In the genomic region with DNA sequence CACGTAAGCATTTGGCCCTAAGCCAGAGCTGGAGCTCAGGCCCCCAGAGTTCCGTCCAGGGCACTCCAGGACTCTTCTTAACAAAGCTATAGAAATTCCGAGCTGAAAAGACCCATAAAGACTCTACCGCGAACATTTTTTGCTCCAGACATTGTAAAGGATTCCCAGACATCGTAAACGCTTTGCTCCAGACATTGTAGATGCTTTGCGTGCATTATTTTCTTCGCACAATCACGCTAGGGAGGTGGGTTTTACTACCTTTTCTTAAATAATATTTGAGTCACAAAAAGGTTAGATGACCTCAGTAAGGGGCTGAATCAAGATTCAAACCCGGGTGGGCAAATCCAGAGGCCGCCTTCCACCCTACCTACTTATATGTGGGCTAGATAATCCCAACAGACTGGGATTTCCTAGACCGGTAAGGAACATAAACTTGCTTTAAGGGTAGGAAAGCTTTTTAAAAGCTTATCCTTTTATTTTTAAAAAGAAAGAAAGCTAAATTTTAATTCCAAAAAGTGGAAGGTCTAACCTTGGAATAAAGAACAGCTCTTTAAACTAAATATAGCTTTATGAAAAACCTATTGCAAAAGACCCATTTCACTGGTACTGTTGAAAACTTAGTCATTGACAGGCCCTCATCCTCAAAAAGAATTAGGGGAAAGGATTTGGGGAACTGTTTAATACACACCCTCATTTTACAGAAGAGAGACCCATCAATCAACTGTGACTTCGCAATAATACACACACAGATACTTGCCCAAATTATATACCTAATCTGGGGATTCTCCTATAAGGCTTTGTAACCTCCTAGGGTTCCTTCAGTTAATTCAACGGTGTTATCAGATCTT, we compare ENCODE assay signal across 8 cellular contexts. TPM values are rescaled to one million over a fixed set of nuclear protein-coding genes. Genes with fewer than 3 reads are reported as not detected.
DNase-seq lines count a peak whose midpoint lies in the region; ATAC-seq, FAIRE-seq and TF ChIP-seq lines count a peak whose summit lies in the region.

No MANE protein-coding gene starts in this region.

- H3K36me3 ChIP-seq in astrocyte (ENCODE audit: insufficient read depth, low read length) (no peaks in the 10 kb centered on the region), tibial artery (no peaks in the 10 kb centered on the region)

- H3K27ac Mint-ChIP-seq in astrocyte (ENCODE audit: unreplicated experiment): peak overlapping the region; percentile 94

- H3K4me3 ChIP-seq in astrocyte (ENCODE audit: insufficient read depth, low read depth, low read length) (peak overlapping the region; percentile 80), tibial artery (peak overlapping the region; percentile 84 to 98)

- peak overlapping the region; percentile 89 for H3K4me2 ChIP-seq in astrocyte (ENCODE audit: low read length)

- DNase-seq in CD1c-positive myeloid dendritic cell (ENCODE audit: extremely low spot score) (peak; percentile 80), LHCN-M2 (ENCODE audit: low read depth) (peak; percentile 65), astrocyte (ENCODE audit: low read depth) (no peak), tibial artery (no peak), NK-92 (lab: John Stamatoyannopoulos, UW; ENCODE audit: unreplicated experiment) (no peak), hepatic stellate cell (ENCODE audit: low spot score) (no peak)

- H3K4me1 ChIP-seq in astrocyte (ENCODE audit: insufficient read depth, low read length): peaks cover 36% of the 10 kb centered on the region
- peaks cover 0 to 64% (median 49%) of the 10 kb centered on the region in 4 donors for H3K4me1 ChIP-seq in tibial artery

- no peaks in the 10 kb centered on the region for H3K9me3 ChIP-seq in astrocyte (ENCODE audit: insufficient read depth, low read depth, low read length)
- H3K9me3 ChIP-seq in tibial artery: no peaks in the 10 kb centered on the region

- H3K79me2 ChIP-seq in astrocyte (ENCODE audit: insufficient read depth, low read length): peaks cover 29% of the 10 kb centered on the region

- peak overlapping the region; percentile 92 for H3K4me3 Mint-ChIP-seq in astrocyte (ENCODE audit: unreplicated experiment)

- peaks cover 4% of the 10 kb centered on the region for H3K36me3 Mint-ChIP-seq in astrocyte (ENCODE audit: low read depth, unreplicated experiment)

- peak overlapping the region; percentile 99 for H3K27ac ChIP-seq in astrocyte (ENCODE audit: low read depth, low read length)
- peak overlapping the region; percentile 99 for H3K27ac ChIP-seq in layer of hippocampus (ENCODE audit: low read depth, low read length)
- H3K27ac ChIP-seq in tibial artery: peak overlapping the region; percentile 95 to 99

- ATAC-seq in HG02870 (IDR thresholded peaks at IDR 0.05; ENCODE audit: unreplicated experiment): no peak

- no peaks in the 10 kb centered on the region for H3K27me3 Mint-ChIP-seq in astrocyte (ENCODE audit: low read depth, unreplicated experiment)

- H3K27me3 ChIP-seq in astrocyte (ENCODE audit: insufficient read depth, low read length) (no peaks in the 10 kb centered on the region), layer of hippocampus (ENCODE audit: control insufficient read depth, insufficient read depth, low read length) (no peaks in the 10 kb centered on the region), tibial artery (no peaks in the 10 kb centered on the region)

- peaks cover 25% of the 10 kb centered on the region for H3K4me1 Mint-ChIP-seq in astrocyte (ENCODE audit: low read depth, unreplicated experiment)

- TF ChIP-seq CTCF in astrocyte (IDR thresholded peaks at IDR 0.05; ENCODE audit: insufficient read depth, low read depth, low read length) (no peak), tibial artery (IDR thresholded peaks at IDR 0.05) (no peak)

- intact Hi-C loops in tibial artery (cut with DNase I; ENCODE audit: low total_unique reads): no loop called here

- H2AFZ ChIP-seq in astrocyte (ENCODE audit: low read depth, low read length): peak overlapping the region; percentile 58

- FAIRE-seq in astrocyte (lab: Jason Lieb, UNC): no peak

- peak overlapping the region; percentile 99 for H3K9ac ChIP-seq in astrocyte (ENCODE audit: low read length)

- H4K20me1 ChIP-seq in astrocyte (ENCODE audit: insufficient read depth, low read length): peaks cover 3% of the 10 kb centered on the region

- peaks cover 2% of the 10 kb centered on the region for H3K9me3 Mint-ChIP-seq in astrocyte (ENCODE audit: unreplicated experiment)

RNA-seq across cellular contexts. Expression of a gene that starts 0.8 kb away (rescaled TPM):
- total RNA-seq in LHCN-M2 (2014; rRNA removed): 151 and 186 TPM in 2 replicates
- 248 TPM for polyA plus RNA-seq in LHCN-M2 (2012)
- 98.5 and 119 TPM in 2 replicates for total RNA-seq in astrocyte

Comparison
In these comparisons a context has a peak if more than half of its experiments do, and no peak if none do; other contexts are left out.
1. DNase-seq: peak in CD1c-positive myeloid dendritic cell (single experiment) and LHCN-M2 (single experiment); none in astrocyte (single experiment), tibial artery (0 of 2), NK-92 (single experiment) and hepatic stellate cell (single experiment).
2. Peak in every context shown above with its lines, with median percentiles within 50 percentile points of each other: H3K27ac ChIP-seq.